In the genomic region with DNA sequence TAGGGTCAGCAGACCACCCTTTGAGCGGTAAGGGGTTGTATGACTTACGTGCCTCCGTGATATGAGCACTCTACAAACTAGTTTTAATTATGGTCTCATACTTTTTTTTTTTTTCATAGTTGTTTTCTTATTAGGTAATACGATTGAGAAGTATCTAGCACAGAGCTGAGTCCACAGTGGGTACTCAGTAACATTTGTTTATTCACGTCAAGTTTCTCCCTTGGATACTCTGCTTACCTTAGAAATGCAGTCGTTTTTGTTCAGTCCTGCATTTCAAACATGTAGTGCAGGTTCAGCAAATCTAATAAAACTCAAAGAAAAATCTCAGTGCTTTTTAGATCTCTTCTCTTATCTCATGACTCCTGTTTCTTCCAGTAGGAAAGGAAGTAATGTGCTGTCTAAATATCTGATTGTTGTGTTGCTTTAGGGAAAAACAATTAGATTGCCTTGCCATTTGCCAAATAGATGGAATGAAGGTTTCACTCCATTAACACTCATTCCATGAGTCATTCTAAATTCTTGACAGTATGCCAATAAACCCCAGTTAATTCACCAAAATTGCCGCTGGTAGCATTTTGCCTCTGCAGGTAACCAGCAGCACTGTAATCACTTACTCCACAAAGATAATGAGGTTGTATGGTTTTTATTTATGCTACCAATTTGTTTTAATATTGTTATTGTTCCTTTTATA, we compare ENCODE assay signal across 18 cellular contexts.
A peak's percentile ranks its signal among the peaks of the same experiment; 100 is the strongest.
DNase-seq lines count a peak whose midpoint lies in the region; ATAC-seq and TF ChIP-seq lines count a peak whose summit lies in the region.
"Had no signal": no experiment of that assay in that cellular context is flagged by ENCODE, and none has a peak within 500 bp of the region (broad histone marks: within the 10 kb centered on the region; RNA-seq: fewer than 3 reads in every experiment).

No MANE protein-coding gene starts in this region.

- no peaks in the 10 kb centered on the region for H3K4me1 Mint-ChIP-seq in naive thymus-derived CD4-positive, alpha-beta T cell
- H3K4me1 Mint-ChIP-seq: activated CD4-positive, alpha-beta T cell treated with anti-CD3 and anti-CD28 coated beads, Interleukin-2, amount 10 ng/mL, durations not matched to agents 24 days and 14 days had no signal

- DNase-seq in DMS 273 (lab: John Stamatoyannopoulos, UW; ENCODE audit: unreplicated experiment) (peak; percentile 32), DMS 273 treated with DMSO at 0.1 percent for 48 hours (lab: John Stamatoyannopoulos, UW) (no peak), NCI-H2107 treated with DMSO at 0.1 percent for 48 hours (lab: John Stamatoyannopoulos, UW; ENCODE audit: unreplicated experiment) (peak; percentile 25), astrocyte of the spinal cord (ENCODE audit: low read depth, low spot score) (peak; percentile 21), NCI-H2029 (lab: John Stamatoyannopoulos, UW) (no peak)
- no peak for DNase-seq in naive thymus-derived CD4-positive, alpha-beta T cell
- no peak for DNase-seq in stimulated activated CD4-positive, alpha-beta T cell treated with anti-CD3 and anti-CD28 coated beads, Interleukin-4, amount 100 ng/mL, for 4 hours
- DNase-seq: activated CD4-positive, alpha-beta T cell treated with anti-CD3 and anti-CD28 coated beads, Interleukin-2, amount 10 ng/mL, durations not matched to agents 24 days and 14 days; esophagus squamous epithelium; IMR-90; NCI-H526; sigmoid colon; T-helper 1 cell had no signal

- H3K4me1 ChIP-seq in parathyroid adenoma = no peaks in the 10 kb centered on the region
- H3K4me1 ChIP-seq in naive thymus-derived CD4-positive, alpha-beta T cell (ENCODE audit: control insufficient read depth in 2 of 2, insufficient read depth in 2 of 2, low read length in 2 of 2) = no peaks in the 10 kb centered on the region
- H3K4me1 ChIP-seq: sigmoid colon had no signal

- in situ Hi-C loops in astrocyte of the spinal cord (cut with HindIII; ENCODE audit: low sequenced_read_pairs) = no loop called here

- H3K9me3 ChIP-seq in parathyroid adenoma (ENCODE audit: control insufficient read depth, low read length) = no peaks in the 10 kb centered on the region
- H3K9me3 ChIP-seq in naive thymus-derived CD4-positive, alpha-beta T cell (ENCODE audit: control insufficient read depth in 2 of 3, low read length in 3 of 3) = no peaks in the 10 kb centered on the region
- H3K9me3 ChIP-seq: esophagus squamous epithelium, sigmoid colon, thoracic aorta had no signal

- no peaks in the 10 kb centered on the region for H3K36me3 ChIP-seq in parathyroid adenoma (ENCODE audit: control insufficient read depth, insufficient read depth, low read length)
- no peaks in the 10 kb centered on the region for H3K36me3 ChIP-seq in naive thymus-derived CD4-positive, alpha-beta T cell (ENCODE audit: control insufficient read depth in 2 of 3, insufficient read depth in 3 of 3, low read length in 3 of 3)
- H3K36me3 ChIP-seq: cardiac muscle cell, esophagus squamous epithelium, sigmoid colon, thoracic aorta had no signal

- H3K79me2 ChIP-seq in parathyroid adenoma = no peaks in the 10 kb centered on the region

- POLR2A ChIA-PET in naive thymus-derived CD4-positive, alpha-beta T cell (lab: Charles Lee) = no interaction called here

- H3K27me3 Mint-ChIP-seq in naive thymus-derived CD4-positive, alpha-beta T cell = peaks cover 18 to 21% (median 21%) of the 10 kb centered on the region in 5 donors

- intact Hi-C loops in naive thymus-derived CD4-positive, alpha-beta T cell (cut with micrococcal nuclease) = no loop called here

- no peaks in the 10 kb centered on the region for H3K27me3 ChIP-seq in parathyroid adenoma (ENCODE audit: control insufficient read depth, insufficient read depth, low read length)
- no peaks in the 10 kb centered on the region for H3K27me3 ChIP-seq in naive thymus-derived CD4-positive, alpha-beta T cell (ENCODE audit: control insufficient read depth in 2 of 2, insufficient read depth in 2 of 2, low read length in 2 of 2)
- H3K27me3 ChIP-seq: cardiac muscle cell, sigmoid colon had no signal

- H3K27ac ChIP-seq in parathyroid adenoma = no peak overlapping the region
- no peak overlapping the region for H3K27ac ChIP-seq in naive thymus-derived CD4-positive, alpha-beta T cell (ENCODE audit: low read depth, low read length)
- H3K27ac ChIP-seq: 22Rv1, cardiac muscle cell, esophagus squamous epithelium, sigmoid colon, thoracic aorta had no signal

- H3K9ac ChIP-seq in parathyroid adenoma = no peak overlapping the region

- no peak overlapping the region for H3K4me3 Mint-ChIP-seq in naive thymus-derived CD4-positive, alpha-beta T cell
- H3K4me3 Mint-ChIP-seq: activated CD4-positive, alpha-beta T cell treated with anti-CD3 and anti-CD28 coated beads, Interleukin-2, amount 10 ng/mL, durations not matched to agents 24 days and 14 days had no signal

- TF ChIP-seq CTCF in astrocyte of the spinal cord (IDR thresholded peaks at IDR 0.05; ENCODE audit: low read depth, low read length) (no peak), parathyroid adenoma (IDR thresholded peaks at IDR 0.05) (no peak)

- H3K9me3 Mint-ChIP-seq in naive thymus-derived CD4-positive, alpha-beta T cell = no peaks in the 10 kb centered on the region
- H3K9me3 Mint-ChIP-seq: activated CD4-positive, alpha-beta T cell treated with anti-CD3 and anti-CD28 coated beads, Interleukin-2, amount 10 ng/mL, durations not matched to agents 24 days and 14 days; activated T-helper 2 cell treated with anti-CD3 and anti-CD28 coated beads, Interferon-gamma antibody, Interleukin-2, Interleukin-4, amounts not matched to agents 10 μg/mL and 5 μg/mL and 100 μg/mL, durations not matched to agents 14 hours and 24 hours and 36 hours had no signal

- no peak for ATAC-seq in naive thymus-derived CD4-positive, alpha-beta T cell

- H3K27ac Mint-ChIP-seq in naive thymus-derived CD4-positive, alpha-beta T cell = no peak overlapping the region
- H3K27ac Mint-ChIP-seq: activated CD4-positive, alpha-beta T cell treated with anti-CD3 and anti-CD28 coated beads, Interleukin-2, amount 10 ng/mL, durations not matched to agents 24 days and 14 days; activated T-helper 2 cell treated with anti-CD3 and anti-CD28 coated beads, Interferon-gamma antibody, Interleukin-2, Interleukin-4, amounts not matched to agents 10 μg/mL and 5 μg/mL and 100 μg/mL, durations not matched to agents 14 hours and 24 hours and 36 hours had no signal

- CTCF ChIA-PET in naive thymus-derived CD4-positive, alpha-beta T cell (lab: Charles Lee) = no interaction called here

- H3K4me3 ChIP-seq in astrocyte of the spinal cord (ENCODE audit: low read depth, low read length) (no peak overlapping the region), parathyroid adenoma (ENCODE audit: low read depth, low read length) (no peak overlapping the region)
- H3K4me3 ChIP-seq in naive thymus-derived CD4-positive, alpha-beta T cell (ENCODE audit: low read length) = no peak overlapping the region
- H3K4me3 ChIP-seq: cardiac muscle cell, esophagus squamous epithelium, sigmoid colon, thoracic aorta had no signal

- no peaks in the 10 kb centered on the region for H3K36me3 Mint-ChIP-seq in naive thymus-derived CD4-positive, alpha-beta T cell

- peak overlapping the region; percentile 15 for H3K4me2 ChIP-seq in parathyroid adenoma (ENCODE audit: low read length)

- H2AFZ ChIP-seq in parathyroid adenoma = no peak overlapping the region

Comparison
In these comparisons a context has a peak if more than half of its experiments do, and no peak if none do; other contexts are left out.
1. DNase-seq: peak in DMS 273 (single experiment), NCI-H2107 treated with DMSO at 0.1 percent for 48 hours (single experiment) and astrocyte of the spinal cord (single experiment); none in DMS 273 treated with DMSO at 0.1 percent for 48 hours (single experiment), NCI-H2029 (single experiment), naive thymus-derived CD4-positive, alpha-beta T cell (0 of 9) and stimulated activated CD4-positive, alpha-beta T cell treated with anti-CD3 and anti-CD28 coated beads, Interleukin-4, amount 100 ng/mL, for 4 hours (0 of 2).